ENCODE assay signal across 19 cellular contexts in the genomic region with DNA sequence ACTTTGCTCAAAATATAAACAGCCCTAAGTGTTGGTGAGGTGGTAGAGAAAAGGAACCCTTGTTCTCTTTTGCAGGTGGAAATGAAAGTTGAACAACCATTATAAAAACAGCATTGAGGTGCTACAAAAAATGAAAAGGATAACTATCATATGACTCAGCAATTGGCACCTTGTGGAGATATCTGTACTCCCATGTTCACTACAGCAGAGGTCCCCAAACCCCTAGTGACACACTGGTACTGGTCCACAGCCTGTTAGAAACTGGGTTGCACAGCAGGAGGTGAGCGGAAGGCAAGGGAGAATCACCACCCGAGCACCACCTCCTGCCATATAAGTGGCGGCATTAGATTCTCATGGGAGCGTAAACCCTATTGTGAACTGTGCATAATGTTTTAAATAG.
DNase-seq lines count a peak whose midpoint lies in the region; ATAC-seq, FAIRE-seq and TF ChIP-seq lines count a peak whose summit lies in the region.
"Had no signal": no experiment of that assay in that cellular context is flagged by ENCODE, and none has a peak within 500 bp of the region (broad histone marks: within the 10 kb centered on the region; RNA-seq: fewer than 3 reads in every experiment).

No MANE protein-coding gene starts in this region.

- H3K4me3 ChIP-seq in GM23248 (no peak overlapping the region), bronchial epithelial cell (ENCODE audit: low read depth, low read length) (no peak overlapping the region), mesendoderm (ENCODE audit: low read length) (no peak overlapping the region), spleen (no peak overlapping the region)
- H3K4me3 ChIP-seq: GM23338 had no signal

- H3K23ac ChIP-seq in mesendoderm (ENCODE audit: low read length): no peak overlapping the region

- H2AK5ac ChIP-seq in mesendoderm (ENCODE audit: low read length): no peak overlapping the region

- TF ChIP-seq POLR2A in spleen (IDR thresholded peaks at IDR 0.05): no peak

- no peak overlapping the region for H3K18ac ChIP-seq in mesendoderm (ENCODE audit: low read length)

- H3K4ac ChIP-seq in mesendoderm (ENCODE audit: low read depth, low read length): no peak overlapping the region

- intact Hi-C loops in spleen (cut with DNase I; ENCODE audit: low total_unique reads): no loop called here

- no peak for ATAC-seq in GM21367 (IDR thresholded peaks at IDR 0.05; ENCODE audit: unreplicated experiment)
- ATAC-seq: GM23338 had no signal

- H3K9ac ChIP-seq in GM23248: no peak overlapping the region
- no peak overlapping the region for H3K9ac ChIP-seq in mesendoderm (ENCODE audit: low read length)

- DNase-seq in GM23248 (peak; percentile 1), M059J (ENCODE audit: low read depth) (peak; percentile 43), bronchial epithelial cell (ENCODE audit: low read depth) (peak; percentile 22), mesendoderm (peak; percentile 8), type B pancreatic cell (ENCODE audit: extremely low spot score, unreplicated experiment) (no peak), spleen (no peak)
- DNase-seq in NK-92 treated with Interleukin-12 subunit alpha and Interleukin-12 subunit beta, amount 100 ng/mL, for 24 hours (lab: John Stamatoyannopoulos, UW): no peak
- DNase-seq: AML-193, DND-41, GF-D8, NCI-H1092 treated with DMSO at 0.1 percent for 48 hours, NCI-H146, NCI-H2081, NCI-H774, RPMI8226, SHP77 treated with DMSO at 0.1 percent for 48 hours had no signal

- in situ Hi-C loops in GM23248 (cut with MboI): no loop called here

- H3K4me1 Mint-ChIP-seq in type B pancreatic cell (ENCODE audit: unreplicated experiment): peaks cover under 1% of the 10 kb centered on the region
- H3K4me1 Mint-ChIP-seq: GM23338 had no signal

- no peak for FAIRE-seq in bronchial epithelial cell (lab: Jason Lieb, UNC)

- H3K36me3 ChIP-seq in GM23248 (ENCODE audit: low read depth): no peaks in the 10 kb centered on the region
- peaks cover 2% of the 10 kb centered on the region for H3K36me3 ChIP-seq in bronchial epithelial cell (ENCODE audit: control insufficient read depth, insufficient read depth, low read length)
- H3K36me3 ChIP-seq in mesendoderm (ENCODE audit: control insufficient read depth, insufficient read depth, low read length): no peaks in the 10 kb centered on the region
- peaks cover 0 to 3% (median 0%) of the 10 kb centered on the region in 6 donors for H3K36me3 ChIP-seq in spleen

- H2BK5ac ChIP-seq in mesendoderm (ENCODE audit: low read length): no peak overlapping the region

- H3K4me2 ChIP-seq in GM23248 (ENCODE audit: unreplicated experiment) (no peak overlapping the region), mesendoderm (ENCODE audit: low read length) (no peak overlapping the region)
- H3K4me2 ChIP-seq: GM23338 had no signal

- H3K79me1 ChIP-seq in mesendoderm (ENCODE audit: low read length): no peaks in the 10 kb centered on the region

- H3K27ac ChIP-seq in GM23248 (no peak overlapping the region), mesendoderm (ENCODE audit: low read depth, low read length) (no peak overlapping the region), spleen (no peak overlapping the region)
- H3K27ac ChIP-seq: C4-2B had no signal

- H3K27ac Mint-ChIP-seq in type B pancreatic cell: no peak overlapping the region

- H3K9me2 ChIP-seq in GM23248 (ENCODE audit: insufficient read depth): no peaks in the 10 kb centered on the region

- H3K56ac ChIP-seq in mesendoderm (ENCODE audit: low read length): no peak overlapping the region

- no peak overlapping the region for H2AFZ ChIP-seq in GM23248
- H2AFZ ChIP-seq: GM23338 had no signal

- H4K8ac ChIP-seq in mesendoderm (ENCODE audit: low read depth, low read length): no peak overlapping the region

- 96 to 99% methylated on average over 4 of the region's 4 CpGs for WGBS in GM23248 (ENCODE audit: low coverage in 1 of 2, low lambda C conversion rate in 2 of 2, missing lambda C conversion rate in 2 of 2), 2 experiments
- no CpG with 5 or more reads among the region's 4 CpGs for WGBS in mesendoderm (ENCODE audit: extremely low coverage, insufficient coverage, low lambda C conversion rate)
- 95 to 99% (median 98%) methylated on average over 4 of the region's 4 CpGs for WGBS in spleen, 5 donors

- H3K9me3 Mint-ChIP-seq in type B pancreatic cell: no peaks in the 10 kb centered on the region
- H3K9me3 Mint-ChIP-seq: GM23338 had no signal

- H3K4me3 Mint-ChIP-seq in type B pancreatic cell: no peak overlapping the region
- H3K4me3 Mint-ChIP-seq: GM23338 had no signal

- no peak for TF ChIP-seq CTCF in bronchial epithelial cell (IDR thresholded peaks at IDR 0.05; ENCODE audit: insufficient read depth, low read length, severe bottlenecking)
- no peak for TF ChIP-seq CTCF in type B pancreatic cell (conservative IDR thresholded peaks at IDR 0.05)
- no peak for TF ChIP-seq CTCF in spleen (IDR thresholded peaks at IDR 0.05 in 8 of 11, conservative IDR thresholded peaks at IDR 0.05 in 3 of 11)

- H4K5ac ChIP-seq in mesendoderm (ENCODE audit: low read length): no peak overlapping the region

- H2BK15ac ChIP-seq in mesendoderm (replicated peaks; ENCODE audit: low read depth): no peak overlapping the region

- H3K4me1 ChIP-seq in GM23248 (ENCODE audit: insufficient read depth): peaks cover 7% of the 10 kb centered on the region; the same call in 1 of the 2 replicates
- no peaks in the 10 kb centered on the region for H3K4me1 ChIP-seq in mesendoderm (ENCODE audit: control insufficient read depth, low read depth, low read length)
- no peaks in the 10 kb centered on the region for H3K4me1 ChIP-seq in spleen

- no peaks in the 10 kb centered on the region for H3K27me3 ChIP-seq in GM23248 (replicated peaks; ENCODE audit: insufficient read depth)
- H3K27me3 ChIP-seq in bronchial epithelial cell (ENCODE audit: control insufficient read depth, insufficient read depth, low read length): no peaks in the 10 kb centered on the region
- H3K27me3 ChIP-seq in mesendoderm (ENCODE audit: insufficient read depth, low read length, poor library complexity): no peaks in the 10 kb centered on the region
- no peaks in the 10 kb centered on the region for H3K27me3 ChIP-seq in spleen (replicated peaks in 1 of 7)

- no peaks in the 10 kb centered on the region for H3F3A ChIP-seq in GM23248 (ENCODE audit: insufficient read depth)

- no peaks in the 10 kb centered on the region for H3K9me3 ChIP-seq in GM23248 (ENCODE audit: low read depth)
- H3K9me3 ChIP-seq in spleen: no peaks in the 10 kb centered on the region

- H3K36me3 Mint-ChIP-seq in type B pancreatic cell: no peaks in the 10 kb centered on the region

- H2BK120ac ChIP-seq in mesendoderm (ENCODE audit: low read depth, low read length): no peak overlapping the region

- no peaks in the 10 kb centered on the region for H3K27me3 Mint-ChIP-seq in type B pancreatic cell

- H3K79me2 ChIP-seq in GM23248 (ENCODE audit: insufficient read depth): no peaks in the 10 kb centered on the region
- no peaks in the 10 kb centered on the region for H3K79me2 ChIP-seq in mesendoderm (ENCODE audit: control insufficient read depth, insufficient read depth, low read length)

- H4K20me1 ChIP-seq in GM23248 (ENCODE audit: insufficient read depth): no peaks in the 10 kb centered on the region

Comparison
In these comparisons a context has a peak if more than half of its experiments do, and no peak if none do; other contexts are left out.
1. DNase-seq: peak in GM23248 (single experiment), M059J (single experiment), bronchial epithelial cell (single experiment) and mesendoderm (single experiment); none in type B pancreatic cell (single experiment), NK-92 treated with Interleukin-12 subunit alpha and Interleukin-12 subunit beta, amount 100 ng/mL, for 24 hours (single experiment) and spleen (single experiment).